1 cellular context compared by ENCODE assay signal in genomic region chr10:80131499-80131901, GRCh38.
TF ChIP-seq lines count a peak whose summit lies in the region.

No MANE protein-coding gene starts in this region.

TF ChIP-seq in H1, 55 proteins besides CTCF, POLR2A, EP300 and RAD21:
- TF ChIP-seq TCF12 (IDR thresholded peaks at IDR 0.05; ENCODE audit: low read depth, low read length) = 0 out of 2 replicates have a peak, but pooled peaks have one; percentile 28
- TF ChIP-seq SIN3A (conservative IDR thresholded peaks at IDR 0.05 in 1 of 2, IDR thresholded peaks at IDR 0.05 in 1 of 2; ENCODE audit: low read depth in 1 of 2, low read length in 2 of 2) = no peak
- no peak for TF ChIP-seq SAP30 (IDR thresholded peaks at IDR 0.05; ENCODE audit: insufficient read depth, insufficient replicate concordance, low read length)
- no peak for TF ChIP-seq FOSL1 (IDR thresholded peaks at IDR 0.05; ENCODE audit: insufficient read depth, low read depth, low read length)
- TF ChIP-seq EGR1 (IDR thresholded peaks at IDR 0.05; ENCODE audit: borderline replicate concordance, low read depth, low read length) = no peak
- no peak for TF ChIP-seq E2F6 (IDR thresholded peaks at IDR 0.05)
- TF ChIP-seq BRCA1 (IDR thresholded peaks at IDR 0.05; ENCODE audit: low read depth, low read length) = no peak
- no peak for TF ChIP-seq SP4 (IDR thresholded peaks at IDR 0.05; ENCODE audit: low read length)
- TF ChIP-seq CHD2 (IDR thresholded peaks at IDR 0.05; ENCODE audit: low read length) = no peak
- TF ChIP-seq SP1 (IDR thresholded peaks at IDR 0.05; ENCODE audit: low read depth, low read length) = peak; percentile 36; the same call in 1 of the 2 replicates
- no peak for TF ChIP-seq HDAC2 (IDR thresholded peaks at IDR 0.05; ENCODE audit: borderline replicate concordance in 1 of 2, low read depth in 2 of 2, low read length in 2 of 2)
- TF ChIP-seq NANOG (IDR thresholded peaks at IDR 0.05; ENCODE audit: insufficient read depth, low read depth, low read length, poor library complexity, severe bottlenecking) = no peak
- TF ChIP-seq RNF2 (IDR thresholded peaks at IDR 0.05; ENCODE audit: borderline replicate concordance, low read depth, low read length, missing control alignments, poor library complexity, severe bottlenecking) = no peak
- TF ChIP-seq TEAD4 (IDR thresholded peaks at IDR 0.05; ENCODE audit: low read depth, low read length) = peak; percentile 95
- TF ChIP-seq SIRT6 (IDR thresholded peaks at IDR 0.05; ENCODE audit: low read length) = no peak
- TF ChIP-seq KDM1A (IDR thresholded peaks at IDR 0.05; ENCODE audit: borderline replicate concordance, low read length) = no peak
- no peak for TF ChIP-seq SP2 (IDR thresholded peaks at IDR 0.05; ENCODE audit: low read length)
- no peak for TF ChIP-seq CREB1 (IDR thresholded peaks at IDR 0.05)
- no peak for TF ChIP-seq GTF2F1 (IDR thresholded peaks at IDR 0.05; ENCODE audit: borderline replicate concordance, low read depth, low read length)
- TF ChIP-seq BCL11A (IDR thresholded peaks at IDR 0.05; ENCODE audit: low read depth in 2 of 2, low read length in 2 of 2) = no peak
TF ChIP-seq in H1: peak in this region for 3.
